In the genomic region with DNA sequence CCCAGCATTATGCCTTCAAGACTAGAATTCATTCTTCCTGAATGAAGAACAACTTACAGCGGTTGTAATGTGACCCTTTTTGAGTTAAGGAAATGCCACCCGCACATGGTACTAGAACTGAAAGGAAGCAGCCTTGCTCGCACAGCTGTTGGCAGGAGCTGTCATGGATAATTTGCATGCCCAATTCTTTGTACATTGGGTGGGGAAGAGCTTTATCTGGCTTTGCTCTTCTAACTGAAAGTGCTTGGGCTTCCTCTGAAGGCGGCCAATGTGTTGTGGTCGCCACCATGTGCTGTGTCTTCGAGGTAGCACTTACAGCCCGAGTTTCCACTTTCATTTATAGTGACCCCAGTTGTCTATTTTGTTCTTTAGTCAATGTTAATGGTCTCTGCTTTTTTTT, we compare ENCODE assay signal across 12 cellular contexts. TPM values are rescaled to one million over a fixed set of nuclear protein-coding genes. Genes with fewer than 3 reads are reported as not detected.
DNase-seq lines count a peak whose midpoint lies in the region; ATAC-seq and TF ChIP-seq lines count a peak whose summit lies in the region.
"Had no signal": no experiment of that assay in that cellular context is flagged by ENCODE, and none has a peak within 500 bp of the region (broad histone marks: within the 10 kb centered on the region; RNA-seq: fewer than 3 reads in every experiment).

No MANE protein-coding gene starts in this region.

- H2BK5ac ChIP-seq in neuronal stem cell (ENCODE audit: low read length) = no peak overlapping the region

- H3K4me1 ChIP-seq in Loucy (ENCODE audit: insufficient read depth, low read length, poor library complexity, severe bottlenecking) (peaks cover 25% of the 10 kb centered on the region), neuronal stem cell (ENCODE audit: control insufficient read depth in 2 of 2, insufficient read depth in 1 of 2, low read depth in 1 of 2, low read length in 2 of 2) (peaks cover 4 to 5% of the 10 kb centered on the region in 2 donors)

- no peak overlapping the region for H3K27ac ChIP-seq in neuronal stem cell (replicated peaks; ENCODE audit: low read length)
- H3K27ac ChIP-seq: esophagus squamous epithelium had no signal

- H4K8ac ChIP-seq in neuronal stem cell (ENCODE audit: low read depth, low read length) = no peak overlapping the region

- H3K4me3 ChIP-seq in Loucy (ENCODE audit: low read length, poor library complexity, severe bottlenecking) (no peak overlapping the region), neuronal stem cell (ENCODE audit: low read length in 2 of 2) (no peak overlapping the region)
- H3K4me3 ChIP-seq: esophagus squamous epithelium had no signal

- no peaks in the 10 kb centered on the region for H4K20me1 ChIP-seq in Loucy (ENCODE audit: insufficient read depth, low read length, poor library complexity, severe bottlenecking)

- ATAC-seq in GM18517 (IDR thresholded peaks at IDR 0.05; ENCODE audit: unreplicated experiment) (peak; percentile 52), GM21526 (IDR thresholded peaks at IDR 0.05; ENCODE audit: low FRiP score, unreplicated experiment) (peak; percentile 29)

- peaks cover 2% of the 10 kb centered on the region for H3K79me1 ChIP-seq in neuronal stem cell (ENCODE audit: low read depth, low read length)

- no peak overlapping the region for H2AK5ac ChIP-seq in neuronal stem cell (ENCODE audit: low read depth, low read length)

- H3K9ac ChIP-seq in Loucy (ENCODE audit: low read depth, low read length, poor library complexity, severe bottlenecking) (no peak overlapping the region), neuronal stem cell (ENCODE audit: low read depth, low read length, poor library complexity) (no peak overlapping the region)

- no peak for DNase-seq in neural crest cell (ENCODE audit: low read depth, low spot score)
- no peak for DNase-seq in neuronal stem cell (ENCODE audit: low spot score)
- no peak for DNase-seq in NCI-H1105 treated with DMSO at 0.1 percent for 48 hours (lab: John Stamatoyannopoulos, UW)
- DNase-seq in DMS153 treated with DMSO at 0.1 percent for 48 hours (lab: John Stamatoyannopoulos, UW; ENCODE audit: unreplicated experiment) = no peak
- DNase-seq: activated CD4-positive, alpha-beta memory T cell treated with anti-CD3 and anti-CD28 coated beads, Interleukin-2, amount 10 ng/mL, durations not matched to agents 7 days and 5 days; activated naive CD4-positive, alpha-beta T cell treated with anti-CD3 and anti-CD28 coated beads for 36 hours; Caco-2; esophagus squamous epithelium; mesendoderm had no signal

- peak overlapping the region; percentile 59 for H3K4me3 Mint-ChIP-seq in neural crest cell
- H3K4me3 Mint-ChIP-seq: activated CD4-positive, alpha-beta memory T cell treated with anti-CD3 and anti-CD28 coated beads, Interleukin-2, amount 10 ng/mL, durations not matched to agents 7 days and 5 days; activated naive CD4-positive, alpha-beta T cell treated with anti-CD3 and anti-CD28 coated beads for 36 hours had no signal

- TF ChIP-seq CTCF in Loucy (conservative IDR thresholded peaks at IDR 0.05; ENCODE audit: low read length) (0 out of 2 replicates have a peak, but pooled peaks have one; percentile 17), neural crest cell (conservative IDR thresholded peaks at IDR 0.05) (no peak)

- H3K4me2 ChIP-seq in Loucy (ENCODE audit: low read depth, low read length, poor library complexity, severe bottlenecking) = peak overlapping the region; percentile 31
- no peak overlapping the region for H3K4me2 ChIP-seq in neuronal stem cell (ENCODE audit: insufficient read depth, low read length, poor library complexity, severe bottlenecking)

- H2BK120ac ChIP-seq in neuronal stem cell (ENCODE audit: low read depth, low read length) = no peak overlapping the region

- no peak overlapping the region for H4K91ac ChIP-seq in neuronal stem cell (ENCODE audit: low read depth, low read length, poor library complexity)

- no peaks in the 10 kb centered on the region for H3K9me3 Mint-ChIP-seq in neural crest cell
- H3K9me3 Mint-ChIP-seq: activated CD4-positive, alpha-beta memory T cell treated with anti-CD3 and anti-CD28 coated beads, Interleukin-2, amount 10 ng/mL, durations not matched to agents 7 days and 5 days; activated naive CD4-positive, alpha-beta T cell treated with anti-CD3 and anti-CD28 coated beads for 36 hours had no signal

- H3K18ac ChIP-seq in neuronal stem cell (ENCODE audit: low read length) = no peak overlapping the region

- H3K36me3 ChIP-seq in Loucy (ENCODE audit: insufficient read depth, low read length) = no peaks in the 10 kb centered on the region
- peaks cover 9 to 60% of the 10 kb centered on the region in 2 donors for H3K36me3 ChIP-seq in neuronal stem cell (replicated peaks in 1 of 2; ENCODE audit: control insufficient read depth in 2 of 2, insufficient read depth in 2 of 2, low read length in 2 of 2)

- no peak overlapping the region for H3K4ac ChIP-seq in neuronal stem cell (ENCODE audit: low read length)

- no peak overlapping the region for H2BK12ac ChIP-seq in neuronal stem cell (ENCODE audit: low read length)

- peaks cover 9% of the 10 kb centered on the region for H3K36me3 Mint-ChIP-seq in neural crest cell (ENCODE audit: low read depth)

- H3K27me3 ChIP-seq in Loucy (ENCODE audit: insufficient read depth, low read length, poor library complexity, severe bottlenecking) (no peaks in the 10 kb centered on the region), neuronal stem cell (ENCODE audit: control insufficient read depth in 3 of 3, insufficient read depth in 3 of 3, low read depth in 1 of 3, low read length in 3 of 3) (peaks cover 0 to 3% (median 0%) of the 10 kb centered on the region in 3 experiments)
- H3K27me3 ChIP-seq: esophagus squamous epithelium had no signal

- WGBS in neuronal stem cell (ENCODE audit: extremely low coverage in 2 of 2, insufficient read length in 2 of 2, insufficient replicate concordance in 1 of 2), 2 donors = no CpG with 5 or more reads among the region's 7 CpGs

- H2BK15ac ChIP-seq in neuronal stem cell (ENCODE audit: low read length) = no peak overlapping the region

- no peaks in the 10 kb centered on the region for H3K27me3 Mint-ChIP-seq in neural crest cell (ENCODE audit: low read depth)
- H3K27me3 Mint-ChIP-seq: activated CD4-positive, alpha-beta memory T cell treated with anti-CD3 and anti-CD28 coated beads, Interleukin-2, amount 10 ng/mL, durations not matched to agents 7 days and 5 days had no signal

- no peaks in the 10 kb centered on the region; the same call in 1 of the 2 replicates for H3F3A ChIP-seq in Loucy (ENCODE audit: low read depth)

- no peaks in the 10 kb centered on the region for H3K9me2 ChIP-seq in Loucy (replicated peaks; ENCODE audit: low read depth, low read length)

- no peaks in the 10 kb centered on the region for H3K9me3 ChIP-seq in Loucy (ENCODE audit: insufficient read depth, low read depth, low read length)
- no peaks in the 10 kb centered on the region for H3K9me3 ChIP-seq in neuronal stem cell (replicated peaks in 1 of 2; ENCODE audit: control insufficient read depth in 2 of 2, insufficient read depth in 1 of 2, low read depth in 1 of 2, low read length in 2 of 2)
- H3K9me3 ChIP-seq: Caco-2, esophagus squamous epithelium had no signal

- H3K23ac ChIP-seq in neuronal stem cell (ENCODE audit: low read depth, low read length, poor library complexity) = no peak overlapping the region

- H3K27ac Mint-ChIP-seq in neural crest cell (ENCODE audit: unreplicated experiment) = no peak overlapping the region
- H3K27ac Mint-ChIP-seq: activated CD4-positive, alpha-beta memory T cell treated with anti-CD3 and anti-CD28 coated beads, Interleukin-2, amount 10 ng/mL, durations not matched to agents 7 days and 5 days; activated naive CD4-positive, alpha-beta T cell treated with anti-CD3 and anti-CD28 coated beads for 36 hours had no signal

- no peak overlapping the region for H3K14ac ChIP-seq in neuronal stem cell (ENCODE audit: low read length)

- no peaks in the 10 kb centered on the region for H3K79me2 ChIP-seq in Loucy (ENCODE audit: insufficient read depth, low read length)

- peaks cover 4% of the 10 kb centered on the region for H3K4me1 Mint-ChIP-seq in neural crest cell

- H2AFZ ChIP-seq in Loucy (ENCODE audit: low read length) = no peak overlapping the region
- H2AFZ ChIP-seq in neuronal stem cell (ENCODE audit: low read length) = no peak overlapping the region

RNA-seq across cellular contexts. Expression of gene CCNE1, which starts 3.4 kb away (rescaled TPM):
- 26.1 and 29.7 TPM in 2 replicates for total RNA-seq in neural crest cell
- 15.7 TPM for polyA plus RNA-seq in neuronal stem cell (2013, experiment 1 of 2)
- 15.8 TPM for polyA plus RNA-seq in neuronal stem cell (2013, experiment 2 of 2)
